In genomic region chr9:101220341-101220740, GRCh38 we compare ENCODE assay signal across 20 cellular contexts.
DNase-seq lines count a peak whose midpoint lies in the region; ATAC-seq and TF ChIP-seq lines count a peak whose summit lies in the region.
"Had no signal": no experiment of that assay in that cellular context is flagged by ENCODE, and none has a peak within 500 bp of the region (broad histone marks: within the 10 kb centered on the region; RNA-seq: fewer than 3 reads in every experiment).

No MANE protein-coding gene starts in this region.

- DNase-seq in D341Med (ENCODE audit: low spot score) (peak; percentile 53), NCI-H524 (lab: John Stamatoyannopoulos, UW) (peak; percentile 74 to 85), NCI-H82 treated with DMSO at 0.1 percent for 48 hours (lab: John Stamatoyannopoulos, UW; ENCODE audit: unreplicated experiment) (peak; percentile 89), mucosa of descending colon (no peak), NCI-H526 treated with DMSO at 0.1 percent for 48 hours (lab: John Stamatoyannopoulos, UW) (no peak), H4 (ENCODE audit: low spot score) (no peak)
- DNase-seq: 8988T; ACHN; AML-193; BE2C; Calu3; CD4-positive, alpha-beta memory T cell; DMS153; DND-41; GOT3; H7; HCEC 1CT had no signal

- H3K9me3 ChIP-seq in mucosa of descending colon: no peaks in the 10 kb centered on the region
- H3K9me3 ChIP-seq: A549; BE2C; BLaER1 treated with 17β-estradiol and CSF1 and Interleukin-3, amounts not matched to agents 10 nM and 100 nM had no signal

- no peaks in the 10 kb centered on the region for H3K36me3 ChIP-seq in mucosa of descending colon (ENCODE audit: low read depth)
- H3K36me3 ChIP-seq: BE2C; BLaER1 treated with 17β-estradiol and CSF1 and Interleukin-3, amounts not matched to agents 10 nM and 100 nM had no signal

- ATAC-seq in mucosa of descending colon (peak; percentile 50), HG03097 (IDR thresholded peaks at IDR 0.05; ENCODE audit: low FRiP score, unreplicated experiment) (no peak)
- ATAC-seq: A549 had no signal

- no peak overlapping the region for H3K4me3 ChIP-seq in mucosa of descending colon
- H3K4me3 ChIP-seq: A549; BLaER1 treated with 17β-estradiol and CSF1 and Interleukin-3, amounts not matched to agents 10 nM and 100 nM had no signal

- TF ChIP-seq CTCF in mucosa of descending colon (IDR thresholded peaks at IDR 0.05): no peak

- intact Hi-C loops in mucosa of descending colon (cut with DNase I, micrococcal nuclease): no loop called here

- H3K4me1 ChIP-seq in mucosa of descending colon (ENCODE audit: low read depth): no peaks in the 10 kb centered on the region
- H3K4me1 ChIP-seq: A549; BE2C; BLaER1 treated with 17β-estradiol and CSF1 and Interleukin-3, amounts not matched to agents 10 nM and 100 nM had no signal

Comparison
In these comparisons a context has a peak if more than half of its experiments do, and no peak if none do; other contexts are left out.
1. DNase-seq: peak in D341Med (single experiment), NCI-H524 (2 of 2) and NCI-H82 treated with DMSO at 0.1 percent for 48 hours (single experiment); none in mucosa of descending colon (0 of 3), NCI-H526 treated with DMSO at 0.1 percent for 48 hours (single experiment) and H4 (single experiment).